ENCODE assay signal across 22 cellular contexts in the genomic region with DNA sequence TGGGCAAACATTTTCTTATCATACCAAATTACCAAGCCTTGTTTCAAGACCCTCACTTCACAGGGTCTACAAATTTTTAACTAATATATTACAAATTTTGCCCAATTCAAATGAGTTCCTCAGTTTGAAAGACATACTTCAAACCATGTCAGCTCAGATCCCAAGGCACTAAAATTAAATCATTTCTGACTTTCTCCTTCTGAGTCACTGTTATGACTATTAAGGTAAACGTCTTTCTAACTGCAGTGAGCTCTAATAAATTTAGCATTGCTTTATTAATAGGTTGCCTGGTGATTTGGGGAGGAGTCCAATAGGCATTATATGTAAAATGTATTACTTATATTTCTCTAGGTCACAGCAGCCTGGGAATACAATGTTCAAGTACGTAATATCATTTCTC.
"Had no signal": no experiment of that assay in that cellular context is flagged by ENCODE, and none has a peak within 500 bp of the region (broad histone marks: within the 10 kb centered on the region; RNA-seq: fewer than 3 reads in every experiment).

No MANE protein-coding gene starts in this region.

- H3K36me3 Mint-ChIP-seq: naive B cell had no signal

- H3K4me3 Mint-ChIP-seq: endodermal cell, naive B cell, nephron had no signal

- H3K27me3 ChIP-seq: esophagus muscularis mucosa, hepatocyte, stomach, transverse colon had no signal

- H3K27me3 Mint-ChIP-seq: naive B cell had no signal

- ATAC-seq: left colon, left ventricle myocardium superior, right cardiac atrium had no signal

- H3K4me1 ChIP-seq: parathyroid adenoma had no signal

- H3K27ac ChIP-seq: coronary artery, esophagus muscularis mucosa, hepatocyte, parathyroid adenoma, stomach, thoracic aorta, transverse colon had no signal

- H3K9me3 ChIP-seq: esophagus muscularis mucosa, stomach, thoracic aorta, transverse colon had no signal

- H3K36me3 ChIP-seq: esophagus muscularis mucosa, stomach, thoracic aorta, transverse colon had no signal

- H3K27ac Mint-ChIP-seq: naive B cell, nephron had no signal

- H3K4me1 Mint-ChIP-seq: naive B cell had no signal

- DNase-seq: effector CD4-positive, alpha-beta T cell; endodermal cell; head of caudate nucleus; kidney; left colon; left ventricle myocardium superior; mesendoderm; naive B cell; right cardiac atrium; small intestine; stimulated activated CD4-positive, alpha-beta T cell treated with anti-CD3 and anti-CD28 coated beads, Interleukin-12 subunit alpha, Interleukin-12 subunit beta, amount 100 ng/mL, for 4 hours; stimulated activated naive CD4-positive, alpha-beta T cell; stomach; substantia nigra; transverse colon had no signal

- H3K4me3 ChIP-seq: coronary artery, esophagus muscularis mucosa, hepatocyte, lung, stomach, thoracic aorta, transverse colon had no signal
